Comparison of ENCODE assay signal across 9 cellular contexts in the genomic region with DNA sequence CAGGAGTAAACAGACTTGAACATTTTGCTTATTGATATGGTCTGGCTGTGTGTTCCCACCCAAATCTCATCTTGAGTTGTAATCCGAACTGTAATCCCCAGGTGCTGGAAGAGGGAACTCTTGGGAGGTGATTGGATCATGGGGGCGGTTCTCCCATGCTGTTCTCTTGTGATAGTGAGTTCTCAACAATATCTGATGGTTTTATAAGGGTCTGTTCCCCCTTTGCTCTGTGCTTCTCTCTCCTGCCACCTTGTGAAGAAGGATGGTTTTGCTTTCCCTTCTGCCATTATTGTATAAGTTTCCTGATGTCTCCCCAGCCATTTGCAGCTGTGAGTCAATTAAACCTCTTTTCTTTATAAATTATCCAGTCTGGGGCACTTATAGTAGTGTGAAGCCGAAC. TPM values are rescaled to one million over a fixed set of nuclear protein-coding genes. Genes with fewer than 3 reads are reported as not detected.
A peak's percentile ranks its signal among the peaks of the same experiment; 100 is the strongest.
DNase-seq lines count a peak whose midpoint lies in the region; ATAC-seq, FAIRE-seq and TF ChIP-seq lines count a peak whose summit lies in the region.
"Had no signal": no experiment of that assay in that cellular context is flagged by ENCODE, and none has a peak within 500 bp of the region (broad histone marks: within the 10 kb centered on the region; RNA-seq: fewer than 3 reads in every experiment).

No MANE protein-coding gene starts in this region.

- H3K4me3 ChIP-seq in DND-41 (ENCODE audit: low read depth in 1 of 2, low read length in 2 of 2), result no peak overlapping the region
- H3K4me3 ChIP-seq in fibroblast of villous mesenchyme (ENCODE audit: low read depth, low read length), result no peak overlapping the region
- H3K4me3 ChIP-seq: SJCRH30 had no signal

- DNase-seq in DND-41 (no peak), RPMI7951 (ENCODE audit: low read depth) (peak; percentile 61), fibroblast of villous mesenchyme (ENCODE audit: low read depth) (peak; percentile 53), urothelium cell line (ENCODE audit: low spot score) (no peak)
- DNase-seq in stimulated activated effector memory CD8-positive, alpha-beta T cell treated with anti-CD3 and anti-CD28 coated beads, Interleukin-12 subunit alpha, Interleukin-12 subunit beta, amount 100 ng/mL, for 72 hours (ENCODE audit: low spot score in 2 of 2), result no peak
- DNase-seq in activated naive CD4-positive, alpha-beta T cell treated with anti-CD3 and anti-CD28 coated beads for 36 hours, result no peak

- H3K27ac Mint-ChIP-seq in stimulated activated effector memory CD8-positive, alpha-beta T cell treated with anti-CD3 and anti-CD28 coated beads, Interleukin-12 subunit alpha, Interleukin-12 subunit beta, amount 100 ng/mL, for 72 hours, result peak overlapping the region; percentile 48
- no peak overlapping the region for H3K27ac Mint-ChIP-seq in activated naive CD4-positive, alpha-beta T cell treated with anti-CD3 and anti-CD28 coated beads for 36 hours

- H2AFZ ChIP-seq in DND-41 (ENCODE audit: low read depth, low read length), result no peak overlapping the region

- peaks cover 18% of the 10 kb centered on the region for H3K27me3 ChIP-seq in DND-41 (ENCODE audit: insufficient read depth, low read length, poor library complexity)
- H3K27me3 ChIP-seq: SJCRH30 had no signal

- H3K4me2 ChIP-seq in DND-41 (ENCODE audit: insufficient read depth, low read length), result no peak overlapping the region

- H4K20me1 ChIP-seq in DND-41 (ENCODE audit: insufficient read depth, low read length), result no peaks in the 10 kb centered on the region

- intact Hi-C loops in activated naive CD4-positive, alpha-beta T cell treated with anti-CD3 and anti-CD28 coated beads for 36 hours (cut with micrococcal nuclease), result no loop called here

- peak; percentile 46 for TF ChIP-seq RAD21 in Ishikawa (IDR thresholded peaks at IDR 0.05; ENCODE audit: low read depth)

- peaks cover 16% of the 10 kb centered on the region for H3K27me3 Mint-ChIP-seq in activated naive CD4-positive, alpha-beta T cell treated with anti-CD3 and anti-CD28 coated beads for 36 hours (ENCODE audit: low read depth)

- peak; percentile 31; the same call in 1 of the 3 replicates for ATAC-seq in DND-41 (ENCODE audit: insufficient read depth, low read depth)
- ATAC-seq in stimulated activated effector memory CD8-positive, alpha-beta T cell treated with anti-CD3 and anti-CD28 coated beads, Interleukin-12 subunit alpha, Interleukin-12 subunit beta, amount 100 ng/mL, for 72 hours, result peak; percentile 51
- no peak for ATAC-seq in HG03520 (IDR thresholded peaks at IDR 0.05; ENCODE audit: unreplicated experiment)

- no peak for TF ChIP-seq EP300 in Ishikawa (IDR thresholded peaks at IDR 0.05; ENCODE audit: borderline replicate concordance)

- H3K27ac ChIP-seq in DND-41 (ENCODE audit: low read length), result no peak overlapping the region
- H3K27ac ChIP-seq: SJCRH30 had no signal

- H3K4me1 ChIP-seq in DND-41 (ENCODE audit: insufficient read depth, low read length), result no peaks in the 10 kb centered on the region
- H3K4me1 ChIP-seq: SJCRH30 had no signal

- H3K36me3 ChIP-seq in DND-41 (ENCODE audit: insufficient read depth, low read length), result no peaks in the 10 kb centered on the region
- H3K36me3 ChIP-seq: SJCRH30 had no signal

- no peaks in the 10 kb centered on the region for H3K9me3 Mint-ChIP-seq in stimulated activated effector memory CD8-positive, alpha-beta T cell treated with anti-CD3 and anti-CD28 coated beads, Interleukin-12 subunit alpha, Interleukin-12 subunit beta, amount 100 ng/mL, for 72 hours
- no peaks in the 10 kb centered on the region for H3K9me3 Mint-ChIP-seq in activated naive CD4-positive, alpha-beta T cell treated with anti-CD3 and anti-CD28 coated beads for 36 hours

- peak overlapping the region; percentile 40 for H3K4me3 Mint-ChIP-seq in stimulated activated effector memory CD8-positive, alpha-beta T cell treated with anti-CD3 and anti-CD28 coated beads, Interleukin-12 subunit alpha, Interleukin-12 subunit beta, amount 100 ng/mL, for 72 hours
- no peak overlapping the region for H3K4me3 Mint-ChIP-seq in activated naive CD4-positive, alpha-beta T cell treated with anti-CD3 and anti-CD28 coated beads for 36 hours

- CTCF ChIA-PET in activated naive CD4-positive, alpha-beta T cell treated with anti-CD3 and anti-CD28 coated beads for 36 hours (lab: Charles Lee), result interaction anchor here (0.6 to 1.5 kb wide), 5 partner anchors 14 to 237 kb away, joined by 3 read pairs; no protein-coding TSS in a partner anchor

- H3K9me3 ChIP-seq in DND-41 (ENCODE audit: insufficient read depth, low read length, severe bottlenecking), result no peaks in the 10 kb centered on the region
- H3K9me3 ChIP-seq: SJCRH30 had no signal

- H3K79me2 ChIP-seq in DND-41 (ENCODE audit: insufficient read depth, low read length), result no peaks in the 10 kb centered on the region

- no peaks in the 10 kb centered on the region for H3K36me3 Mint-ChIP-seq in stimulated activated effector memory CD8-positive, alpha-beta T cell treated with anti-CD3 and anti-CD28 coated beads, Interleukin-12 subunit alpha, Interleukin-12 subunit beta, amount 100 ng/mL, for 72 hours
- H3K36me3 Mint-ChIP-seq in activated naive CD4-positive, alpha-beta T cell treated with anti-CD3 and anti-CD28 coated beads for 36 hours (ENCODE audit: low read depth), result no peaks in the 10 kb centered on the region

- TF ChIP-seq CTCF in DND-41 (IDR thresholded peaks at IDR 0.05; ENCODE audit: borderline replicate concordance, extremely low read depth, low read length, poor library complexity, severe bottlenecking) (peak; percentile 49), fibroblast of villous mesenchyme (IDR thresholded peaks at IDR 0.05; ENCODE audit: insufficient read depth, low read depth, low read length) (peak; percentile 72)

- FAIRE-seq in urothelium cell line (lab: Jason Lieb, UNC), result no peak

- no peak overlapping the region for H3K9ac ChIP-seq in DND-41 (ENCODE audit: low read depth, low read length)

- H3K4me1 Mint-ChIP-seq in stimulated activated effector memory CD8-positive, alpha-beta T cell treated with anti-CD3 and anti-CD28 coated beads, Interleukin-12 subunit alpha, Interleukin-12 subunit beta, amount 100 ng/mL, for 72 hours, result peaks cover 16% of the 10 kb centered on the region
- peaks cover 15% of the 10 kb centered on the region for H3K4me1 Mint-ChIP-seq in activated naive CD4-positive, alpha-beta T cell treated with anti-CD3 and anti-CD28 coated beads for 36 hours (ENCODE audit: low read depth)

TF ChIP-seq in Ishikawa, 13 proteins besides CTCF, POLR2A, EP300 and RAD21:
- TF ChIP-seq TAF1 (IDR thresholded peaks at IDR 0.05; ENCODE audit: low read depth) (no peak), CREB1 (IDR thresholded peaks at IDR 0.05; ENCODE audit: low read depth) (no peak), FOXM1 (IDR thresholded peaks at IDR 0.05; ENCODE audit: borderline replicate concordance, low read depth) (no peak), CEBPB (IDR thresholded peaks at IDR 0.05) (no peak)
- TF ChIP-seq, protein P1, sequence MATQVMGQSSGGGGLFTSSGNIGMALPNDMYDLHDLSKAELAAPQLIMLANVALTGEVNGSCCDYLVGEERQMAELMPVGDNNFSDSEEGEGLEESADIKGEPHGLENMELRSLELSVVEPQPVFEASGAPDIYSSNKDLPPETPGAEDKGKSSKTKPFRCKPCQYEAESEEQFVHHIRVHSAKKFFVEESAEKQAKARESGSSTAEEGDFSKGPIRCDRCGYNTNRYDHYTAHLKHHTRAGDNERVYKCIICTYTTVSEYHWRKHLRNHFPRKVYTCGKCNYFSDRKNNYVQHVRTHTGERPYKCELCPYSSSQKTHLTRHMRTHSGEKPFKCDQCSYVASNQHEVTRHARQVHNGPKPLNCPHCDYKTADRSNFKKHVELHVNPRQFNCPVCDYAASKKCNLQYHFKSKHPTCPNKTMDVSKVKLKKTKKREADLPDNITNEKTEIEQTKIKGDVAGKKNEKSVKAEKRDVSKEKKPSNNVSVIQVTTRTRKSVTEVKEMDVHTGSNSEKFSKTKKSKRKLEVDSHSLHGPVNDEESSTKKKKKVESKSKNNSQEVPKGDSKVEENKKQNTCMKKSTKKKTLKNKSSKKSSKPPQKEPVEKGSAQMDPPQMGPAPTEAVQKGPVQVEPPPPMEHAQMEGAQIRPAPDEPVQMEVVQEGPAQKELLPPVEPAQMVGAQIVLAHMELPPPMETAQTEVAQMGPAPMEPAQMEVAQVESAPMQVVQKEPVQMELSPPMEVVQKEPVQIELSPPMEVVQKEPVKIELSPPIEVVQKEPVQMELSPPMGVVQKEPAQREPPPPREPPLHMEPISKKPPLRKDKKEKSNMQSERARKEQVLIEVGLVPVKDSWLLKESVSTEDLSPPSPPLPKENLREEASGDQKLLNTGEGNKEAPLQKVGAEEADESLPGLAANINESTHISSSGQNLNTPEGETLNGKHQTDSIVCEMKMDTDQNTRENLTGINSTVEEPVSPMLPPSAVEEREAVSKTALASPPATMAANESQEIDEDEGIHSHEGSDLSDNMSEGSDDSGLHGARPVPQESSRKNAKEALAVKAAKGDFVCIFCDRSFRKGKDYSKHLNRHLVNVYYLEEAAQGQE (IDR thresholded peaks at IDR 0.05; ENCODE audit: low read depth), result no peak
TF ChIP-seq in Ishikawa: peak in this region for 0.

RNA-seq across cellular contexts. Expression of a gene that starts 40.0 kb away (rescaled TPM):
- 8.3 and 10.0 TPM in 2 replicates for total RNA-seq in RPMI7951 (2014; rRNA removed; shearing (Covaris generic))
- 21.9 and 31.5 TPM in 2 replicates for total RNA-seq in fibroblast of villous mesenchyme
- total RNA-seq in activated naive CD4-positive, alpha-beta T cell treated with anti-CD3 and anti-CD28 coated beads for 36 hours, result 1 to 10 TPM; 7.3 to 8.1 TPM

Comparison
In these comparisons a context has a peak if more than half of its experiments do, and no peak if none do; other contexts are left out.
1. DNase-seq: peak in RPMI7951 (single experiment) and fibroblast of villous mesenchyme (single experiment); none in DND-41 (single experiment), stimulated activated effector memory CD8-positive, alpha-beta T cell treated with anti-CD3 and anti-CD28 coated beads, Interleukin-12 subunit alpha, Interleukin-12 subunit beta, amount 100 ng/mL, for 72 hours (0 of 2), activated naive CD4-positive, alpha-beta T cell treated with anti-CD3 and anti-CD28 coated beads for 36 hours (single experiment) and urothelium cell line (single experiment).